In the genomic region with DNA sequence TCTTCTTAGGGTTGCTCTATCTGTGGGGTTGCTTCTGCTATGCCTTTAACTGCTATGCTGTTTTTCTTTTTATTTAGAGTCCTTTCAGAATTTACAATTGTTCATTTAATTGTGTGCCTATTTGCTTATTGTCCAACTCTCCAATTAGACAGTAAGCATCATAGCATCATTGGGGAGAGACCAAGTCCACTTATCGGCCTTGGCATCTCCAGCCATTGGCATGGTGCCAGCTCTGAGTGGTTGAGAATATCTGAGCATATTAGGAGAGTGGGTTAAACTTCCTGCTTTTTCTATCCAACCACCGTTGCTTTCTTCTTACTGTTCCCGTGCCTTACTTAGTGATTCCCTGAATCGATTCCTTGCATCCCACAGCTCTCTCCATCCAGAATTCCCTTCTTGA, we compare ENCODE assay signal across 19 cellular contexts.
"Had no signal": no experiment of that assay in that cellular context is flagged by ENCODE, and none has a peak within 500 bp of the region (broad histone marks: within the 10 kb centered on the region; RNA-seq: fewer than 3 reads in every experiment).

No MANE protein-coding gene starts in this region.

- H3K27ac ChIP-seq: KMS-11, RWPE1 had no signal

- ATAC-seq: T-cell had no signal

- H3K9ac ChIP-seq: KMS-11, SK-N-SH had no signal

- DNase-seq: IMR-90, Kasumi-1, MM.1S, NCI-H1092 treated with DMSO at 0.1 percent for 48 hours, NCI-H1436, NCI-H187, NCI-H2081 treated with DMSO at 0.1 percent for 48 hours, NCI-H345, NCI-H446 treated with DMSO at 0.1 percent for 48 hours, NCI-H510A treated with DMSO at 0.1 percent for 48 hours, NCI-H526, NCI-H82, SHP77, SK-N-SH, SW 1271, T-cell had no signal

- H3K9me3 ChIP-seq: SK-N-SH had no signal

- H3K4me2 ChIP-seq: KMS-11, SK-N-SH had no signal

- FAIRE-seq: RCC 7860 had no signal
